9 cellular contexts compared by ENCODE assay signal in genomic region chr1:151512801-151513625, GRCh38. TPM values are rescaled to one million over a fixed set of nuclear protein-coding genes. Genes with fewer than 3 reads are reported as not detected.
DNase-seq lines count a peak whose midpoint lies in the region; ATAC-seq lines count a peak whose summit lies in the region.
"Had no signal": no experiment of that assay in that cellular context is flagged by ENCODE, and none has a peak within 500 bp of the region (broad histone marks: within the 10 kb centered on the region; RNA-seq: fewer than 3 reads in every experiment).

No MANE protein-coding gene starts in this region.

- ATAC-seq in left lobe of liver (peak; percentile 41), HG03354 (IDR thresholded peaks at IDR 0.05; ENCODE audit: poor library complexity, severe bottlenecking, unreplicated experiment) (no peak)

- H3K36me3 Mint-ChIP-seq in activated naive CD4-positive, alpha-beta T cell treated with anti-CD3 and anti-CD28 coated beads, Interleukin-2, amount 50 U/mL, for 24 hours: no peaks in the 10 kb centered on the region
- H3K36me3 Mint-ChIP-seq in activated T-helper 1 cell treated with anti-CD3 and anti-CD28 coated beads, Interleukin-12 subunit alpha, Interleukin-12 subunit beta, Interleukin-2, Interleukin-4 antibody, amounts not matched to agents 30 ng/mL and 10 ng/mL and 1 ng/mL, durations not matched to agents 14 hours and 24 hours and 36 hours (ENCODE audit: low read depth): no peaks in the 10 kb centered on the region

- no peaks in the 10 kb centered on the region for H3K27me3 Mint-ChIP-seq in activated naive CD4-positive, alpha-beta T cell treated with anti-CD3 and anti-CD28 coated beads, Interleukin-2, amount 50 U/mL, for 24 hours
- peaks cover 15% of the 10 kb centered on the region for H3K27me3 Mint-ChIP-seq in activated T-helper 1 cell treated with anti-CD3 and anti-CD28 coated beads, Interleukin-12 subunit alpha, Interleukin-12 subunit beta, Interleukin-2, Interleukin-4 antibody, amounts not matched to agents 30 ng/mL and 10 ng/mL and 1 ng/mL, durations not matched to agents 14 hours and 24 hours and 36 hours (ENCODE audit: insufficient read depth)

- no peaks in the 10 kb centered on the region for H3K9me3 Mint-ChIP-seq in activated naive CD4-positive, alpha-beta T cell treated with anti-CD3 and anti-CD28 coated beads, Interleukin-2, amount 50 U/mL, for 24 hours
- H3K9me3 Mint-ChIP-seq in activated T-helper 1 cell treated with anti-CD3 and anti-CD28 coated beads, Interleukin-12 subunit alpha, Interleukin-12 subunit beta, Interleukin-2, Interleukin-4 antibody, amounts not matched to agents 30 ng/mL and 10 ng/mL and 1 ng/mL, durations not matched to agents 14 hours and 24 hours and 36 hours: no peaks in the 10 kb centered on the region

- H3K4me1 Mint-ChIP-seq in activated naive CD4-positive, alpha-beta T cell treated with anti-CD3 and anti-CD28 coated beads, Interleukin-2, amount 50 U/mL, for 24 hours: peaks cover 27% of the 10 kb centered on the region
- H3K4me1 Mint-ChIP-seq in activated T-helper 1 cell treated with anti-CD3 and anti-CD28 coated beads, Interleukin-12 subunit alpha, Interleukin-12 subunit beta, Interleukin-2, Interleukin-4 antibody, amounts not matched to agents 30 ng/mL and 10 ng/mL and 1 ng/mL, durations not matched to agents 14 hours and 24 hours and 36 hours (ENCODE audit: low read depth): peaks cover 32% of the 10 kb centered on the region

- no peak for DNase-seq in activated naive CD4-positive, alpha-beta T cell treated with anti-CD3 and anti-CD28 coated beads, Interleukin-2, amount 50 U/mL, for 16 hours
- DNase-seq in activated T-helper 1 cell treated with anti-CD3 and anti-CD28 coated beads, Interleukin-12 subunit alpha, Interleukin-12 subunit beta, Interleukin-2, Interleukin-4 antibody, amounts not matched to agents 30 ng/mL and 10 ng/mL and 1 ng/mL, durations not matched to agents 14 hours and 24 hours and 36 hours (ENCODE audit: low spot score): no peak
- peak; percentile 73 for DNase-seq in left lobe of liver (ENCODE audit: low spot score)
- DNase-seq in ureter (ENCODE audit: low spot score): peak; percentile 84
- no peak for DNase-seq in NCI-H69 (lab: John Stamatoyannopoulos, UW)
- no peak for DNase-seq in medulla oblongata (ENCODE audit: extremely low spot score)
- DNase-seq: NCI-H2081 had no signal

- peak overlapping the region; percentile 58 for H3K4me3 Mint-ChIP-seq in activated naive CD4-positive, alpha-beta T cell treated with anti-CD3 and anti-CD28 coated beads, Interleukin-2, amount 50 U/mL, for 24 hours
- H3K4me3 Mint-ChIP-seq in activated T-helper 1 cell treated with anti-CD3 and anti-CD28 coated beads, Interleukin-12 subunit alpha, Interleukin-12 subunit beta, Interleukin-2, Interleukin-4 antibody, amounts not matched to agents 30 ng/mL and 10 ng/mL and 1 ng/mL, durations not matched to agents 14 hours and 24 hours and 36 hours: peak overlapping the region; percentile 27

- H3K27ac Mint-ChIP-seq in activated naive CD4-positive, alpha-beta T cell treated with anti-CD3 and anti-CD28 coated beads, Interleukin-2, amount 50 U/mL, for 24 hours: no peak overlapping the region
- H3K27ac Mint-ChIP-seq in activated T-helper 1 cell treated with anti-CD3 and anti-CD28 coated beads, Interleukin-12 subunit alpha, Interleukin-12 subunit beta, Interleukin-2, Interleukin-4 antibody, amounts not matched to agents 30 ng/mL and 10 ng/mL and 1 ng/mL, durations not matched to agents 14 hours and 24 hours and 36 hours: no peak overlapping the region

- intact Hi-C loops in activated T-helper 1 cell treated with anti-CD3 and anti-CD28 coated beads, Interleukin-12 subunit alpha, Interleukin-12 subunit beta, Interleukin-2, Interleukin-4 antibody, amounts not matched to agents 30 ng/mL and 10 ng/mL and 1 ng/mL, durations not matched to agents 14 hours and 24 hours and 36 hours (cut with micrococcal nuclease): no loop called here

RNA-seq across cellular contexts. Expression of gene CGN, which starts 1.8 kb away (rescaled TPM):
- total RNA-seq in activated T-helper 1 cell treated with anti-CD3 and anti-CD28 coated beads, Interleukin-12 subunit alpha, Interleukin-12 subunit beta, Interleukin-2, Interleukin-4 antibody, amounts not matched to agents 30 ng/mL and 10 ng/mL and 1 ng/mL, durations not matched to agents 14 hours and 24 hours and 36 hours: 0.17 and 0.91 TPM in 2 replicates
- total RNA-seq in left lobe of liver (51.4 TPM), ureter (67.4 TPM)

RNA-seq across cellular contexts. Expression of gene TUFT1, which starts 27.1 kb away (rescaled TPM):
- 1.9 and 2.3 TPM in 2 replicates for total RNA-seq in activated T-helper 1 cell treated with anti-CD3 and anti-CD28 coated beads, Interleukin-12 subunit alpha, Interleukin-12 subunit beta, Interleukin-2, Interleukin-4 antibody, amounts not matched to agents 30 ng/mL and 10 ng/mL and 1 ng/mL, durations not matched to agents 14 hours and 24 hours and 36 hours
- total RNA-seq in left lobe of liver (1.4 TPM), ureter (29.5 TPM)

RNA-seq across cellular contexts. Expression of gene POGZ, which starts 53.7 kb away (rescaled TPM):
- total RNA-seq in activated T-helper 1 cell treated with anti-CD3 and anti-CD28 coated beads, Interleukin-12 subunit alpha, Interleukin-12 subunit beta, Interleukin-2, Interleukin-4 antibody, amounts not matched to agents 30 ng/mL and 10 ng/mL and 1 ng/mL, durations not matched to agents 14 hours and 24 hours and 36 hours: 89.1 and 91.1 TPM in 2 replicates
- 29.3 TPM for total RNA-seq in left lobe of liver
- total RNA-seq in ureter: 175 TPM

Comparison
In these comparisons a context has a peak if more than half of its experiments do, and no peak if none do; other contexts are left out.
1. DNase-seq: peak in left lobe of liver (single experiment) and ureter (single experiment); none in activated naive CD4-positive, alpha-beta T cell treated with anti-CD3 and anti-CD28 coated beads, Interleukin-2, amount 50 U/mL, for 16 hours (single experiment), activated T-helper 1 cell treated with anti-CD3 and anti-CD28 coated beads, Interleukin-12 subunit alpha, Interleukin-12 subunit beta, Interleukin-2, Interleukin-4 antibody, amounts not matched to agents 30 ng/mL and 10 ng/mL and 1 ng/mL, durations not matched to agents 14 hours and 24 hours and 36 hours (single experiment), NCI-H69 (single experiment) and medulla oblongata (single experiment).
2. RNA of gene CGN, which starts 1.8 kb away (total RNA-seq): 67.4 TPM in ureter (single experiment) and 51.4 TPM in left lobe of liver (single experiment); 0.17 to 0.91 TPM in activated T-helper 1 cell treated with anti-CD3 and anti-CD28 coated beads, Interleukin-12 subunit alpha, Interleukin-12 subunit beta, Interleukin-2, Interleukin-4 antibody, amounts not matched to agents 30 ng/mL and 10 ng/mL and 1 ng/mL, durations not matched to agents 14 hours and 24 hours and 36 hours; every median in the first group is over 10 times any median in the second.